In genomic region chr7:23120106-23120505, GRCh38 we compare ENCODE assay signal across 19 cellular contexts. TPM values are rescaled to one million over a fixed set of nuclear protein-coding genes. Genes with fewer than 3 reads are reported as not detected.
DNase-seq lines count a peak whose midpoint lies in the region; ATAC-seq, FAIRE-seq and TF ChIP-seq lines count a peak whose summit lies in the region.
"Had no signal": no experiment of that assay in that cellular context is flagged by ENCODE, and none has a peak within 500 bp of the region (broad histone marks: within the 10 kb centered on the region; RNA-seq: fewer than 3 reads in every experiment).

No MANE protein-coding gene starts in this region.

- H3K9me3 Mint-ChIP-seq in activated CD4-positive, alpha-beta T cell treated with anti-CD3 and anti-CD28 coated beads for 36 hours (ENCODE audit: low read depth), result no peaks in the 10 kb centered on the region
- no peaks in the 10 kb centered on the region for H3K9me3 Mint-ChIP-seq in activated CD4-positive, alpha-beta T cell treated with anti-CD3 and anti-CD28 coated beads, Interleukin-2, amount 10 ng/mL, durations not matched to agents 7 days and 5 days
- H3K9me3 Mint-ChIP-seq in activated T-helper 17 cell treated with anti-CD3 and anti-CD28 coated beads, Interleukin-2, amount 50 U/mL, for 72 hours, result no peaks in the 10 kb centered on the region
- H3K9me3 Mint-ChIP-seq: CD4-positive, alpha-beta T cell; HFFc6 had no signal

- no peaks in the 10 kb centered on the region for H3K27me3 Mint-ChIP-seq in activated CD4-positive, alpha-beta T cell treated with anti-CD3 and anti-CD28 coated beads for 36 hours
- no peaks in the 10 kb centered on the region for H3K27me3 Mint-ChIP-seq in activated CD4-positive, alpha-beta T cell treated with anti-CD3 and anti-CD28 coated beads, Interleukin-2, amount 10 ng/mL, durations not matched to agents 7 days and 5 days
- H3K27me3 Mint-ChIP-seq in activated T-helper 17 cell treated with anti-CD3 and anti-CD28 coated beads, Interleukin-2, amount 50 U/mL, for 72 hours, result no peaks in the 10 kb centered on the region
- H3K27me3 Mint-ChIP-seq: B cell; CD4-positive, alpha-beta T cell had no signal

- no peak overlapping the region for H3K27ac Mint-ChIP-seq in activated CD4-positive, alpha-beta T cell treated with anti-CD3 and anti-CD28 coated beads for 36 hours
- no peak overlapping the region for H3K27ac Mint-ChIP-seq in activated CD4-positive, alpha-beta T cell treated with anti-CD3 and anti-CD28 coated beads, Interleukin-2, amount 10 ng/mL, durations not matched to agents 7 days and 5 days
- H3K27ac Mint-ChIP-seq in activated T-helper 17 cell treated with anti-CD3 and anti-CD28 coated beads, Interleukin-2, amount 50 U/mL, for 72 hours, result no peak overlapping the region
- H3K27ac Mint-ChIP-seq: B cell; CD4-positive, alpha-beta T cell; HFFc6 had no signal

- peak overlapping the region; percentile 81 for H3K27ac ChIP-seq in left ventricle myocardium inferior (replicated peaks)
- H3K27ac ChIP-seq in heart left ventricle, result peak overlapping the region in 4 of 12 donors; percentile 8 to 68 (median 16)
- H3K27ac ChIP-seq: HL-60 had no signal

- DNase-seq in activated CD4-positive, alpha-beta T cell treated with anti-CD3 and anti-CD28 coated beads for 36 hours, result peak; percentile 14
- DNase-seq in activated CD4-positive, alpha-beta T cell treated with anti-CD3 and anti-CD28 coated beads, Interleukin-2, amount 10 ng/mL, durations not matched to agents 7 days and 5 days, result no peak
- no peak for DNase-seq in left ventricle myocardium inferior
- no peak for DNase-seq in heart left ventricle
- no peak for DNase-seq in GM12891 (ENCODE audit: insufficient read length, low spot score)
- DNase-seq in kidney tubule cell (ENCODE audit: low spot score), result no peak
- DNase-seq: C1 segment of cervical spinal cord; Calu3; CD4-positive, alpha-beta T cell; DMS153; DMS79 treated with DMSO at 0.1 percent for 48 hours; EL; GDM1; HCEC 1CT; HFFc6 had no signal

- POLR2A ChIA-PET in activated CD4-positive, alpha-beta T cell treated with anti-CD3 and anti-CD28 coated beads for 36 hours (lab: Charles Lee), result no interaction called here
- POLR2A ChIA-PET in activated CD4-positive, alpha-beta T cell treated with anti-CD3 and anti-CD28 coated beads, Interleukin-2, amount 10 ng/mL, durations not matched to agents 7 days and 5 days (lab: Charles Lee), result no interaction called here

- H3K4me3 Mint-ChIP-seq in activated CD4-positive, alpha-beta T cell treated with anti-CD3 and anti-CD28 coated beads for 36 hours, result no peak overlapping the region
- no peak overlapping the region for H3K4me3 Mint-ChIP-seq in activated CD4-positive, alpha-beta T cell treated with anti-CD3 and anti-CD28 coated beads, Interleukin-2, amount 10 ng/mL, durations not matched to agents 7 days and 5 days
- H3K4me3 Mint-ChIP-seq in activated T-helper 17 cell treated with anti-CD3 and anti-CD28 coated beads, Interleukin-2, amount 50 U/mL, for 72 hours, result no peak overlapping the region
- H3K4me3 Mint-ChIP-seq: B cell; CD4-positive, alpha-beta T cell; HFFc6 had no signal

- H3K4me1 ChIP-seq in left ventricle myocardium inferior, result peaks cover 90% of the 10 kb centered on the region
- peaks cover 0 to 77% (median 20%) of the 10 kb centered on the region in 12 donors for H3K4me1 ChIP-seq in heart left ventricle

- H3K9me3 ChIP-seq in left ventricle myocardium inferior (replicated peaks) (no peaks in the 10 kb centered on the region), heart left ventricle (no peaks in the 10 kb centered on the region)

- peak; percentile 23 for FAIRE-seq in GM12891 (lab: Jason Lieb, UNC)
- FAIRE-seq: A204.1 had no signal

- peak; percentile 61 for ATAC-seq in activated CD4-positive, alpha-beta T cell treated with anti-CD3 and anti-CD28 coated beads for 36 hours
- no peak for ATAC-seq in heart left ventricle
- ATAC-seq in activated T-helper 17 cell treated with anti-CD3 and anti-CD28 coated beads, Interleukin-2, amount 50 U/mL, for 72 hours (replicated peaks), result peak; percentile 57

- peaks cover 5% of the 10 kb centered on the region for H3K4me1 Mint-ChIP-seq in activated CD4-positive, alpha-beta T cell treated with anti-CD3 and anti-CD28 coated beads for 36 hours
- no peaks in the 10 kb centered on the region for H3K4me1 Mint-ChIP-seq in activated CD4-positive, alpha-beta T cell treated with anti-CD3 and anti-CD28 coated beads, Interleukin-2, amount 10 ng/mL, durations not matched to agents 7 days and 5 days
- H3K4me1 Mint-ChIP-seq in activated T-helper 17 cell treated with anti-CD3 and anti-CD28 coated beads, Interleukin-2, amount 50 U/mL, for 72 hours, result peaks cover 4% of the 10 kb centered on the region
- H3K4me1 Mint-ChIP-seq: B cell had no signal

- CTCF ChIA-PET in activated CD4-positive, alpha-beta T cell treated with anti-CD3 and anti-CD28 coated beads for 36 hours (lab: Charles Lee), result no interaction called here
- CTCF ChIA-PET in activated CD4-positive, alpha-beta T cell treated with anti-CD3 and anti-CD28 coated beads, Interleukin-2, amount 10 ng/mL, durations not matched to agents 7 days and 5 days (lab: Charles Lee), result interaction anchor here (0.7 kb wide), 1 partner anchor 16 kb away, joined by 3 read pairs; no protein-coding TSS in a partner anchor

- H3K36me3 Mint-ChIP-seq in activated CD4-positive, alpha-beta T cell treated with anti-CD3 and anti-CD28 coated beads for 36 hours (ENCODE audit: low read depth), result peaks cover 2% of the 10 kb centered on the region
- peaks cover 8% of the 10 kb centered on the region for H3K36me3 Mint-ChIP-seq in activated CD4-positive, alpha-beta T cell treated with anti-CD3 and anti-CD28 coated beads, Interleukin-2, amount 10 ng/mL, durations not matched to agents 7 days and 5 days (ENCODE audit: low read depth)
- H3K36me3 Mint-ChIP-seq in activated T-helper 17 cell treated with anti-CD3 and anti-CD28 coated beads, Interleukin-2, amount 50 U/mL, for 72 hours (ENCODE audit: low read depth), result peaks cover 28% of the 10 kb centered on the region

- no peak for TF ChIP-seq POLR2A in heart left ventricle (IDR thresholded peaks at IDR 0.05)
- no peak for TF ChIP-seq POLR2A in GM12891 (IDR thresholded peaks at IDR 0.05; ENCODE audit: low read depth, low read length)

- H3K4me3 ChIP-seq in left ventricle myocardium inferior, result no peak overlapping the region
- no peak overlapping the region for H3K4me3 ChIP-seq in heart left ventricle

- TF ChIP-seq CTCF in left ventricle myocardium inferior (IDR thresholded peaks at IDR 0.05; ENCODE audit: borderline replicate concordance) (no peak), heart left ventricle (IDR thresholded peaks at IDR 0.05) (no peak)

- intact Hi-C loops in activated CD4-positive, alpha-beta T cell treated with anti-CD3 and anti-CD28 coated beads for 36 hours (cut with DNase I, micrococcal nuclease), result no loop called here
- intact Hi-C loops in left ventricle myocardium inferior (cut with micrococcal nuclease) (no loop called here), heart left ventricle (cut with DNase I) (no loop called here)

- H3K36me3 ChIP-seq in left ventricle myocardium inferior (peaks cover 35% of the 10 kb centered on the region), heart left ventricle (peaks cover 0 to 27% (median 9%) of the 10 kb centered on the region in 9 donors)

- H3K27me3 ChIP-seq in left ventricle myocardium inferior (ENCODE audit: low read depth) (no peaks in the 10 kb centered on the region), heart left ventricle (no peaks in the 10 kb centered on the region)

- WGBS in heart left ventricle, 4 donors, result 85 to 90% (median 89%) methylated on average over 4 of the region's 4 CpGs

TF ChIP-seq in GM12891, 5 proteins besides CTCF, POLR2A, EP300 and RAD21:
- TF ChIP-seq PAX5 (IDR thresholded peaks at IDR 0.05; ENCODE audit: insufficient read depth, low read length, severe bottlenecking) (no peak), SPI1 (IDR thresholded peaks at IDR 0.05; ENCODE audit: low read depth, low read length) (no peak), POLR2AphosphoS5 (IDR thresholded peaks at IDR 0.05; ENCODE audit: low read depth, low read length) (no peak)

RNA-seq across cellular contexts. Expression of gene KLHL7, which starts 14.5 kb away (rescaled TPM):
- 10 to 100 TPM; 18.1 to 20.8 TPM for total RNA-seq in activated CD4-positive, alpha-beta T cell treated with anti-CD3 and anti-CD28 coated beads for 36 hours
- total RNA-seq in activated CD4-positive, alpha-beta T cell treated with anti-CD3 and anti-CD28 coated beads, Interleukin-2, amount 10 ng/mL, durations not matched to agents 7 days and 5 days, result 10 to 100 TPM; 16.5 to 16.7 TPM
- total RNA-seq in left ventricle myocardium inferior (150 TPM), heart left ventricle (100 to 1,000 TPM in 8 of 9 donors, 10 to 100 TPM in 1; 63.4 to 159 (median 120) TPM)
- 10 to 100 TPM; 48.0 to 60.7 TPM for polyA plus RNA-seq in heart left ventricle
- 11.8 TPM for polyA plus RNA-seq in GM12891 (2012; ENCODE audit: low read depth, missing spikeins)
- 10 to 100 TPM; 15.0 to 19.4 TPM for total RNA-seq in activated T-helper 17 cell treated with anti-CD3 and anti-CD28 coated beads, Interleukin-2, amount 50 U/mL, for 72 hours

Comparison
In these comparisons a context has a peak if more than half of its experiments do, and no peak if none do; other contexts are left out.
1. ATAC-seq: peak in activated CD4-positive, alpha-beta T cell treated with anti-CD3 and anti-CD28 coated beads for 36 hours (single experiment) and activated T-helper 17 cell treated with anti-CD3 and anti-CD28 coated beads, Interleukin-2, amount 50 U/mL, for 72 hours (single experiment); none in heart left ventricle (0 of 4).